In the genomic region with DNA sequence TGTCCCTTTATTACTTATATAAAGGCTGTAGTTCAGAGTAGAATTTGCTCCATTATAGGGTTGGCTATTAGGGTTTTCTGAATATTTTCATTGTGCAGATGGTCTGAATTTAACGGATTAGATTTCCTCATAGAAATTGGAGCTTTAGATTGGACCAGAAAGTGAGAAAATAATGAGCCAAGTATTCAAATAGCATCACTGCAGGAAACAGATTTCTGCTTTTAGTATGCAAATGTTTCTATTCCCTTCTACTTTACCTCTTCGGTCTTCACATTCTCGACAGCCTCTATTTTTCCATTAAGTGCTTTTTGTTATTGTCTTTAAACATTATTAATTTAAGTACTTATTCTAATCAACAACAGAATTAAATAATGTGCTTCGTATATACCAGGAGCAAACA, we compare ENCODE assay signal across 24 cellular contexts. TPM values are rescaled to one million over a fixed set of nuclear protein-coding genes. Genes with fewer than 3 reads are reported as not detected.
DNase-seq lines count a peak whose midpoint lies in the region; ATAC-seq and TF ChIP-seq lines count a peak whose summit lies in the region.
"Had no signal": no experiment of that assay in that cellular context is flagged by ENCODE, and none has a peak within 500 bp of the region (broad histone marks: within the 10 kb centered on the region; RNA-seq: fewer than 3 reads in every experiment).

No MANE protein-coding gene starts in this region.

- H3K18ac ChIP-seq in mesenchymal stem cell (ENCODE audit: low read depth in 1 of 2, low read length in 2 of 2): no peak overlapping the region

- H2BK15ac ChIP-seq in mesenchymal stem cell (ENCODE audit: low read depth, poor library complexity, severe bottlenecking): no peak overlapping the region

- no peak for TF ChIP-seq CTCF in DOHH2 (IDR thresholded peaks at IDR 0.05; ENCODE audit: low read depth, low read length, poor library complexity, severe bottlenecking)
- no peak for TF ChIP-seq CTCF in endodermal cell (conservative IDR thresholded peaks at IDR 0.05)
- no peak for TF ChIP-seq CTCF in neural crest cell (conservative IDR thresholded peaks at IDR 0.05)

- H3K23ac ChIP-seq in mesenchymal stem cell (ENCODE audit: low read length in 2 of 2): no peak overlapping the region

- H3K4me1 Mint-ChIP-seq in endodermal cell (peaks cover 4% of the 10 kb centered on the region), neural crest cell (peaks cover 47% of the 10 kb centered on the region)
- peaks cover 5% of the 10 kb centered on the region for H3K4me1 Mint-ChIP-seq in stimulated activated memory B cell treated with anti-CD40 and anti-IgM and Interleukin-4, amounts not matched to agents 10 μg/mL and 1 μg/mL and 100 μg/mL, for 72 hours
- H3K4me1 Mint-ChIP-seq: activated CD4-positive, alpha-beta T cell treated with anti-CD3 and anti-CD28 coated beads, Interleukin-2, amount 10 ng/mL, durations not matched to agents 7 days and 5 days had no signal

- no peak overlapping the region for H2AK5ac ChIP-seq in mesenchymal stem cell (ENCODE audit: low read length, severe bottlenecking)

- peaks cover 10% of the 10 kb centered on the region for H3K9me3 Mint-ChIP-seq in endodermal cell
- no peaks in the 10 kb centered on the region for H3K9me3 Mint-ChIP-seq in neural crest cell
- H3K9me3 Mint-ChIP-seq in stimulated activated memory B cell treated with anti-CD40 and anti-IgM and Interleukin-4, amounts not matched to agents 10 μg/mL and 1 μg/mL and 100 μg/mL, for 72 hours: peaks cover 2% of the 10 kb centered on the region

- no peaks in the 10 kb centered on the region for H3K79me2 ChIP-seq in DOHH2 (ENCODE audit: control insufficient read depth, low read length)

- H3K9ac ChIP-seq in endodermal cell (ENCODE audit: extremely low read depth, low read length, poor library complexity, severe bottlenecking) (no peak overlapping the region), mesenchymal stem cell (ENCODE audit: low read length) (no peak overlapping the region)

- H3K27me3 ChIP-seq in DOHH2 (ENCODE audit: control insufficient read depth, low read length): peaks cover 10% of the 10 kb centered on the region
- H3K27me3 ChIP-seq in endodermal cell (ENCODE audit: control insufficient read depth, insufficient read depth, low read length, poor library complexity, severe bottlenecking): no peaks in the 10 kb centered on the region
- no peaks in the 10 kb centered on the region for H3K27me3 ChIP-seq in mesenchymal stem cell (ENCODE audit: control insufficient read depth in 1 of 2, insufficient read depth in 1 of 2, low read length in 2 of 2)
- H3K27me3 ChIP-seq: stomach, tibial nerve had no signal

- WGBS in endodermal cell (ENCODE audit: insufficient coverage in 1 of 2, insufficient read length in 1 of 2), 2 experiments: 0 to 33% methylated on average over 1 to 3 of the region's 4 CpGs
- WGBS in mesenchymal stem cell: 29% methylated on average over 1 of the region's 4 CpGs

- no peaks in the 10 kb centered on the region for H3F3A ChIP-seq in DOHH2 (ENCODE audit: control insufficient read depth, insufficient read depth)

- no peak overlapping the region for H2BK12ac ChIP-seq in mesenchymal stem cell (ENCODE audit: low read length in 2 of 2)

- H3K36me3 ChIP-seq in DOHH2 (ENCODE audit: control insufficient read depth, low read length) (no peaks in the 10 kb centered on the region), endodermal cell (ENCODE audit: control insufficient read depth, insufficient read depth, low read length) (peaks cover 42% of the 10 kb centered on the region), mesenchymal stem cell (ENCODE audit: control insufficient read depth in 1 of 2, insufficient read depth in 2 of 2, low read depth in 1 of 2, low read length in 2 of 2) (no peaks in the 10 kb centered on the region)
- H3K36me3 ChIP-seq: left lung, tibial nerve had no signal

- H3K4ac ChIP-seq in mesenchymal stem cell (ENCODE audit: low read depth in 1 of 2, low read length in 2 of 2): no peak overlapping the region

- H3K9me3 ChIP-seq in DOHH2 (ENCODE audit: control insufficient read depth, insufficient read depth, low read length) (no peaks in the 10 kb centered on the region), endodermal cell (ENCODE audit: control insufficient read depth, low read length) (peaks cover 24% of the 10 kb centered on the region), mesenchymal stem cell (ENCODE audit: control insufficient read depth, low read length) (no peaks in the 10 kb centered on the region)

- H3K4me2 ChIP-seq in DOHH2 (ENCODE audit: low read length) (peak overlapping the region; percentile 54), mesenchymal stem cell (ENCODE audit: low read length, poor library complexity, severe bottlenecking) (no peak overlapping the region)

- H3K27me3 Mint-ChIP-seq in endodermal cell (ENCODE audit: insufficient read depth): peaks cover 2% of the 10 kb centered on the region
- no peaks in the 10 kb centered on the region for H3K27me3 Mint-ChIP-seq in neural crest cell (ENCODE audit: low read depth)
- peaks cover 27% of the 10 kb centered on the region for H3K27me3 Mint-ChIP-seq in stimulated activated memory B cell treated with anti-CD40 and anti-IgM and Interleukin-4, amounts not matched to agents 10 μg/mL and 1 μg/mL and 100 μg/mL, for 72 hours

- H3K4me1 ChIP-seq in DOHH2 (ENCODE audit: control insufficient read depth, low read length) (peaks cover 34% of the 10 kb centered on the region), endodermal cell (ENCODE audit: control insufficient read depth, insufficient read depth, low read length) (peaks cover 10% of the 10 kb centered on the region), mesenchymal stem cell (ENCODE audit: control insufficient read depth, insufficient read depth, low read depth, low read length) (peaks cover 6% of the 10 kb centered on the region)
- H3K4me1 ChIP-seq: left lung had no signal

- H3K79me1 ChIP-seq in mesenchymal stem cell (replicated peaks; ENCODE audit: low read length, poor library complexity, severe bottlenecking): peaks cover 41% of the 10 kb centered on the region

- peak overlapping the region; percentile 84 for H3K27ac Mint-ChIP-seq in endodermal cell
- peak overlapping the region; percentile 21 for H3K27ac Mint-ChIP-seq in neural crest cell (ENCODE audit: unreplicated experiment)
- no peak overlapping the region for H3K27ac Mint-ChIP-seq in stimulated activated memory B cell treated with anti-CD40 and anti-IgM and Interleukin-4, amounts not matched to agents 10 μg/mL and 1 μg/mL and 100 μg/mL, for 72 hours
- H3K27ac Mint-ChIP-seq: activated CD4-positive, alpha-beta T cell treated with anti-CD3 and anti-CD28 coated beads, Interleukin-2, amount 10 ng/mL, durations not matched to agents 7 days and 5 days had no signal

- H3K27ac ChIP-seq in DOHH2 (ENCODE audit: low read depth, low read length) (peak overlapping the region; percentile 27), endodermal cell (ENCODE audit: low read depth, low read length) (peak overlapping the region; percentile 36), mesenchymal stem cell (ENCODE audit: low read length, poor library complexity, severe bottlenecking) (no peak overlapping the region)
- H3K27ac ChIP-seq: left lung, tibial nerve had no signal

- no peak overlapping the region for H3K14ac ChIP-seq in mesenchymal stem cell (ENCODE audit: low read length in 2 of 2)

- ATAC-seq in stimulated activated memory B cell treated with anti-CD40 and anti-IgM and Interleukin-4, amounts not matched to agents 10 μg/mL and 1 μg/mL and 100 μg/mL, for 72 hours: no peak
- no peak for ATAC-seq in GM19397 (IDR thresholded peaks at IDR 0.05; ENCODE audit: unreplicated experiment)
- no peak for ATAC-seq in GM19324 (IDR thresholded peaks at IDR 0.05; ENCODE audit: low FRiP score, unreplicated experiment)
- ATAC-seq: activated T-cell treated with anti-CD3 and anti-CD28 coated beads, Interleukin-2, amount 50 U/mL, for 4 hours; esophagus mucosa had no signal

- H3K4me3 ChIP-seq in DOHH2 (ENCODE audit: low read length): peak overlapping the region; percentile 37
- no peak overlapping the region for H3K4me3 ChIP-seq in endodermal cell (ENCODE audit: low read length)
- H3K4me3 ChIP-seq in mesenchymal stem cell (ENCODE audit: insufficient read depth in 1 of 2, low read depth in 1 of 2, low read length in 2 of 2): no peak overlapping the region
- H3K4me3 ChIP-seq: left lung, stomach, tibial nerve had no signal

- H4K91ac ChIP-seq in mesenchymal stem cell (ENCODE audit: low read length): no peak overlapping the region

- H2BK5ac ChIP-seq in mesenchymal stem cell (ENCODE audit: low read depth, low read length, poor library complexity, severe bottlenecking): no peak overlapping the region

- H2AFZ ChIP-seq in mesenchymal stem cell (ENCODE audit: low read depth, low read length): no peak overlapping the region

- H3K36me3 Mint-ChIP-seq in endodermal cell (ENCODE audit: low read depth): peaks cover 31% of the 10 kb centered on the region
- peaks cover 14% of the 10 kb centered on the region for H3K36me3 Mint-ChIP-seq in neural crest cell (ENCODE audit: low read depth)
- H3K36me3 Mint-ChIP-seq in stimulated activated memory B cell treated with anti-CD40 and anti-IgM and Interleukin-4, amounts not matched to agents 10 μg/mL and 1 μg/mL and 100 μg/mL, for 72 hours: no peaks in the 10 kb centered on the region

- H3K4me3 Mint-ChIP-seq in endodermal cell (no peak overlapping the region), neural crest cell (no peak overlapping the region)
- H3K4me3 Mint-ChIP-seq in stimulated activated memory B cell treated with anti-CD40 and anti-IgM and Interleukin-4, amounts not matched to agents 10 μg/mL and 1 μg/mL and 100 μg/mL, for 72 hours: no peak overlapping the region
- H3K4me3 Mint-ChIP-seq: activated CD4-positive, alpha-beta T cell treated with anti-CD3 and anti-CD28 coated beads, Interleukin-2, amount 10 ng/mL, durations not matched to agents 7 days and 5 days; activated T-cell treated with anti-CD3 and anti-CD28 coated beads, Interleukin-2, amount 50 U/mL, for 4 hours had no signal

- no peaks in the 10 kb centered on the region for H3K9me2 ChIP-seq in DOHH2 (replicated peaks; ENCODE audit: control insufficient read depth, low read length)

- H2BK120ac ChIP-seq in mesenchymal stem cell (ENCODE audit: low read depth, low read length): no peak overlapping the region

- DNase-seq in NCI-H526 treated with DMSO at 0.1 percent for 48 hours (lab: John Stamatoyannopoulos, UW) (peak; percentile 34), endodermal cell (no peak), neural crest cell (ENCODE audit: low read depth, low spot score) (no peak), mesenchymal stem cell (no peak)
- DNase-seq: activated CD4-positive, alpha-beta T cell treated with anti-CD3 and anti-CD28 coated beads, Interleukin-2, amount 10 ng/mL, durations not matched to agents 7 days and 5 days; activated naive CD4-positive, alpha-beta T cell; activated T-cell treated with anti-CD3 and anti-CD28 coated beads, Interleukin-2, amount 50 U/mL, for 4 hours; effector memory CD4-positive, alpha-beta T cell; foreskin melanocyte; GF-D8; HCEC 1CT; left lung; NCI-H1436; NCI-H2081 treated with DMSO at 0.1 percent for 48 hours; NCI-H446; SHP77 treated with DMSO at 0.1 percent for 48 hours; stomach; T1000 had no signal

- no peak overlapping the region for H4K8ac ChIP-seq in mesenchymal stem cell (ENCODE audit: low read length)

- H4K20me1 ChIP-seq in DOHH2 (ENCODE audit: control insufficient read depth, insufficient read depth, low read depth, low read length): no peaks in the 10 kb centered on the region

RNA-seq across cellular contexts. Expression of gene TRIM2, which starts 55.4 kb away (rescaled TPM):
- total RNA-seq in endodermal cell: 10 to 100 TPM; 31.8 to 56.1 TPM
- 83.8 TPM for polyA plus RNA-seq in endodermal cell (2013, experiment 1 of 2)
- 72.7 TPM for polyA plus RNA-seq in endodermal cell (2013, experiment 2 of 2)
- total RNA-seq in neural crest cell: 105 and 106 TPM in 2 replicates
- 18.0 TPM for polyA plus RNA-seq in mesenchymal stem cell (2013, experiment 1 of 2)
- 18.0 TPM for polyA plus RNA-seq in mesenchymal stem cell (2013, experiment 2 of 2)
